In genomic region chr10:71475243-71475871, GRCh38 we compare ENCODE assay signal across 12 cellular contexts.
DNase-seq lines count a peak whose midpoint lies in the region; ATAC-seq and TF ChIP-seq lines count a peak whose summit lies in the region.
"Had no signal": no experiment of that assay in that cellular context is flagged by ENCODE, and none has a peak within 500 bp of the region (broad histone marks: within the 10 kb centered on the region; RNA-seq: fewer than 3 reads in every experiment).

No MANE protein-coding gene starts in this region.

- H3F3A ChIP-seq in neural progenitor cell (ENCODE audit: low read depth): no peaks in the 10 kb centered on the region

- H3K27me3 ChIP-seq in DND-41 (ENCODE audit: insufficient read depth, low read length, poor library complexity): peaks cover 20% of the 10 kb centered on the region
- no peaks in the 10 kb centered on the region for H3K27me3 ChIP-seq in neural progenitor cell

- H3K9me3 ChIP-seq in DND-41 (ENCODE audit: insufficient read depth, low read length, severe bottlenecking) (no peaks in the 10 kb centered on the region), neural progenitor cell (ENCODE audit: low read depth) (no peaks in the 10 kb centered on the region)

- H3K27ac ChIP-seq in DND-41 (ENCODE audit: low read length) (no peak overlapping the region), neural progenitor cell (no peak overlapping the region)
- H3K27ac ChIP-seq: foreskin keratinocyte had no signal

- TF ChIP-seq CTCF in DND-41 (IDR thresholded peaks at IDR 0.05; ENCODE audit: borderline replicate concordance, extremely low read depth, low read length, poor library complexity, severe bottlenecking) (no peak), neural progenitor cell (IDR thresholded peaks at IDR 0.05) (no peak)

- H3K27me3 Mint-ChIP-seq in dendritic cell treated with granulocyte-macrophage colony-stimulating factor and Interleukin-4, amounts not matched to agents 40 ng/mL and 50 ng/mL, for 4 days: peaks cover 4% of the 10 kb centered on the region
- peaks cover 16% of the 10 kb centered on the region for H3K27me3 Mint-ChIP-seq in neural progenitor cell (ENCODE audit: insufficient read depth, low read depth)

- DNase-seq in DND-41 (no peak), NCI-H1417 treated with DMSO at 0.1 percent for 48 hours (lab: John Stamatoyannopoulos, UW) (peak; percentile 64), neural progenitor cell (ENCODE audit: low spot score) (peak; percentile 53), middle frontal gyrus (ENCODE audit: extremely low spot score, low spot score) (no peak), NCI-H748 (lab: John Stamatoyannopoulos, UW; ENCODE audit: unreplicated experiment) (no peak)
- DNase-seq: foreskin keratinocyte, mesenchymal stem cell, NCI-H1092 had no signal

- no peaks in the 10 kb centered on the region; the same call in 1 of the 2 replicates for H4K20me1 ChIP-seq in DND-41 (ENCODE audit: insufficient read depth, low read length)
- no peaks in the 10 kb centered on the region for H4K20me1 ChIP-seq in neural progenitor cell (ENCODE audit: low read depth)

- peak overlapping the region; percentile 81 for H3K27ac Mint-ChIP-seq in dendritic cell treated with granulocyte-macrophage colony-stimulating factor and Interleukin-4, amounts not matched to agents 40 ng/mL and 50 ng/mL, for 4 days
- peak overlapping the region; percentile 30 for H3K27ac Mint-ChIP-seq in neural progenitor cell

- H3K4me3 Mint-ChIP-seq in dendritic cell treated with granulocyte-macrophage colony-stimulating factor and Interleukin-4, amounts not matched to agents 40 ng/mL and 50 ng/mL, for 4 days: peak overlapping the region; percentile 60
- no peak overlapping the region for H3K4me3 Mint-ChIP-seq in neural progenitor cell

- H3K4me3 ChIP-seq in DND-41 (ENCODE audit: low read depth in 1 of 2, low read length in 2 of 2): no peak overlapping the region
- H3K4me3 ChIP-seq in neural progenitor cell: no peak overlapping the region
- H3K4me3 ChIP-seq: skin epidermis had no signal

- H3K79me2 ChIP-seq in DND-41 (ENCODE audit: insufficient read depth, low read length): no peaks in the 10 kb centered on the region
- no peaks in the 10 kb centered on the region for H3K79me2 ChIP-seq in neural progenitor cell (ENCODE audit: low read depth)

- H3K4me1 Mint-ChIP-seq in dendritic cell treated with granulocyte-macrophage colony-stimulating factor and Interleukin-4, amounts not matched to agents 40 ng/mL and 50 ng/mL, for 4 days (ENCODE audit: low read depth): peaks cover 36% of the 10 kb centered on the region
- H3K4me1 Mint-ChIP-seq in neural progenitor cell: peaks cover 16% of the 10 kb centered on the region

- H3K36me3 Mint-ChIP-seq in dendritic cell treated with granulocyte-macrophage colony-stimulating factor and Interleukin-4, amounts not matched to agents 40 ng/mL and 50 ng/mL, for 4 days (ENCODE audit: low read depth): no peaks in the 10 kb centered on the region
- H3K36me3 Mint-ChIP-seq in neural progenitor cell: no peaks in the 10 kb centered on the region

- no peaks in the 10 kb centered on the region for H3K36me3 ChIP-seq in DND-41 (ENCODE audit: insufficient read depth, low read length)
- H3K36me3 ChIP-seq in neural progenitor cell: no peaks in the 10 kb centered on the region

- H3K9me3 Mint-ChIP-seq in dendritic cell treated with granulocyte-macrophage colony-stimulating factor and Interleukin-4, amounts not matched to agents 40 ng/mL and 50 ng/mL, for 4 days: no peaks in the 10 kb centered on the region
- no peaks in the 10 kb centered on the region for H3K9me3 Mint-ChIP-seq in neural progenitor cell

- H3K4me1 ChIP-seq in DND-41 (ENCODE audit: insufficient read depth, low read length) (no peaks in the 10 kb centered on the region), neural progenitor cell (peaks cover 12% of the 10 kb centered on the region)
- H3K4me1 ChIP-seq: foreskin keratinocyte had no signal

- ATAC-seq in DND-41 (ENCODE audit: insufficient read depth, low read depth) (peak; percentile 56; the same call in 2 of the 3 replicates), GM19035 (IDR thresholded peaks at IDR 0.05; ENCODE audit: unreplicated experiment) (no peak), HG03095 (IDR thresholded peaks at IDR 0.05; ENCODE audit: unreplicated experiment) (no peak)
- ATAC-seq: foreskin keratinocyte had no signal

- H3K4me2 ChIP-seq in DND-41 (ENCODE audit: insufficient read depth, low read length) (no peak overlapping the region), neural progenitor cell (peak overlapping the region; percentile 42)

- H2AFZ ChIP-seq in DND-41 (ENCODE audit: low read depth, low read length): no peak overlapping the region
- no peak overlapping the region for H2AFZ ChIP-seq in neural progenitor cell (replicated peaks)

- intact Hi-C loops in dendritic cell treated with granulocyte-macrophage colony-stimulating factor and Interleukin-4, amounts not matched to agents 40 ng/mL and 50 ng/mL, for 4 days (cut with micrococcal nuclease): loop anchor here (10.0 kb wide), 1 partner anchor 91 kb away; no protein-coding TSS in a partner anchor

- H3K9ac ChIP-seq in DND-41 (ENCODE audit: low read depth, low read length) (no peak overlapping the region), neural progenitor cell (peak overlapping the region; percentile 13)

Comparison
In these comparisons a context has a peak if more than half of its experiments do, and no peak if none do; other contexts are left out.
1. DNase-seq: peak in NCI-H1417 treated with DMSO at 0.1 percent for 48 hours (single experiment) and neural progenitor cell (single experiment); none in DND-41 (single experiment), middle frontal gyrus (single experiment) and NCI-H748 (single experiment).